18 cellular contexts compared by ENCODE assay signal in genomic region chr6:33128318-33128717, GRCh38. TPM values are rescaled to one million over a fixed set of nuclear protein-coding genes. Genes with fewer than 3 reads are reported as not detected.
A peak's percentile ranks its signal among the peaks of the same experiment; 100 is the strongest.
DNase-seq lines count a peak whose midpoint lies in the region; ATAC-seq and TF ChIP-seq lines count a peak whose summit lies in the region.
"Had no signal": no experiment of that assay in that cellular context is flagged by ENCODE, and none has a peak within 500 bp of the region (broad histone marks: within the 10 kb centered on the region; RNA-seq: fewer than 3 reads in every experiment).

No MANE protein-coding gene starts in this region.

- DNase-seq in GM10248 (ENCODE audit: extremely low spot score): peak; percentile 52
- DNase-seq in GM12865 (ENCODE audit: low read depth): peak; percentile 74
- DNase-seq in heart left ventricle: no peak
- DNase-seq in hippocampal formation (lab: John Stamatoyannopoulos, UW): no peak
- DNase-seq: CD4-positive, alpha-beta T cell; EL; IMR-90; Karpas-422; MG63; NCI-H1092; NCI-H146; NCI-H2081; NCI-H510A; PC-9; SJCRH30 had no signal

- CTCF ChIA-PET in GM10248 (lab: Yijun Ruan, JAX): interaction anchor here (1.0 to 9.1 kb wide), 12 partner anchors 9 to 120 kb away, joined by 3 to 89 read pairs (median 7); no protein-coding TSS in a partner anchor

- H3K27ac ChIP-seq in ectodermal cell (ENCODE audit: insufficient read depth, low read depth, low read length, poor library complexity, severe bottlenecking) (peak overlapping the region; percentile 26), heart left ventricle (no peak overlapping the region)
- H3K27ac ChIP-seq: PC-9, SJCRH30 had no signal

- POLR2A ChIA-PET in GM10248 (lab: Yijun Ruan, JAX): no interaction called here

- H3K9me3 ChIP-seq in ectodermal cell (ENCODE audit: control insufficient read depth, low read length) (no peaks in the 10 kb centered on the region), heart left ventricle (peaks cover 0 to 12% (median 3%) of the 10 kb centered on the region in 12 donors)

- ATAC-seq in GM21529 (IDR thresholded peaks at IDR 0.05; ENCODE audit: unreplicated experiment) (peak; percentile 64), heart left ventricle (no peak), GM21423 (IDR thresholded peaks at IDR 0.05; ENCODE audit: unreplicated experiment) (no peak)

- H3K4me3 ChIP-seq in GM12865 (ENCODE audit: low read depth, low read length) (no peak overlapping the region), ectodermal cell (ENCODE audit: insufficient read depth, low read depth, low read length) (no peak overlapping the region), heart left ventricle (no peak overlapping the region)
- H3K4me3 ChIP-seq: MG63, PC-9, SJCRH30 had no signal

- peaks cover 15% of the 10 kb centered on the region for H3K4me1 ChIP-seq in ectodermal cell (ENCODE audit: control insufficient read depth, insufficient read depth, low read length)
- no peaks in the 10 kb centered on the region for H3K4me1 ChIP-seq in heart left ventricle
- H3K4me1 ChIP-seq: SJCRH30 had no signal

- TF ChIP-seq POLR2A in heart left ventricle (IDR thresholded peaks at IDR 0.05): no peak

- intact Hi-C loops in heart left ventricle (cut with DNase I): no loop called here

- WGBS in ectodermal cell, 2 experiments: 77 to 86% methylated on average over 3 of the region's 3 CpGs
- 61 to 77% (median 69%) methylated on average over 3 of the region's 3 CpGs for WGBS in heart left ventricle, 4 donors

- TF ChIP-seq CTCF in GM10248 (IDR thresholded peaks at IDR 0.05; ENCODE audit: control extremely low read depth, extremely low read depth, low read depth, missing control alignments): no peak
- TF ChIP-seq CTCF in GM12865 (IDR thresholded peaks at IDR 0.05; ENCODE audit: insufficient read depth, low read depth, low read length, missing control alignments): no peak
- no peak for TF ChIP-seq CTCF in heart left ventricle (IDR thresholded peaks at IDR 0.05)

- H3K27me3 ChIP-seq in ectodermal cell (ENCODE audit: control insufficient read depth, insufficient read depth, low read length, poor library complexity, severe bottlenecking) (no peaks in the 10 kb centered on the region), heart left ventricle (peaks cover 0 to 20% (median 0%) of the 10 kb centered on the region in 9 donors)

- H3K36me3 ChIP-seq in ectodermal cell (ENCODE audit: control insufficient read depth, insufficient read depth, low read length): no peaks in the 10 kb centered on the region
- no peaks in the 10 kb centered on the region for H3K36me3 ChIP-seq in heart left ventricle
- H3K36me3 ChIP-seq: MG63, SJCRH30 had no signal

RNA-seq across cellular contexts. Expression of gene HLA-DPB1, which starts 52.5 kb away (rescaled TPM):
- polyA plus RNA-seq in ectodermal cell (2013, experiment 1 of 4): 6.5 TPM
- 6.0 TPM for polyA plus RNA-seq in ectodermal cell (2013, experiment 2 of 4)
- polyA plus RNA-seq in ectodermal cell (2013, experiment 3 of 4): 5.0 TPM
- polyA plus RNA-seq in ectodermal cell (2013, experiment 4 of 4): 5.9 TPM
- 100 to 1,000 TPM in 2 of 9 donors, 10 to 100 TPM in 7; 16.6 to 346 (median 30.7) TPM for total RNA-seq in heart left ventricle
- 10 to 100 TPM; 25.0 to 30.1 TPM for polyA plus RNA-seq in heart left ventricle
- total RNA-seq: PC-9, SJCRH30 had no signal

RNA-seq across cellular contexts. Expression of gene HLA-DPA1, which starts 54.9 kb away (rescaled TPM):
- polyA plus RNA-seq in ectodermal cell (2013, experiment 1 of 4): 2.7 TPM
- polyA plus RNA-seq in ectodermal cell (2013, experiment 2 of 4): 3.8 TPM
- polyA plus RNA-seq in ectodermal cell (2013, experiment 3 of 4): 1.4 TPM
- polyA plus RNA-seq in ectodermal cell (2013, experiment 4 of 4): 1.2 TPM
- total RNA-seq in heart left ventricle: 100 to 1,000 TPM in 2 of 9 donors, 10 to 100 TPM in 7; 18.6 to 438 (median 51.0) TPM
- 10 to 100 TPM; 18.2 to 23.5 TPM for polyA plus RNA-seq in heart left ventricle
- total RNA-seq: IMR-90, PC-9, SJCRH30 had no signal
- polyA plus RNA-seq: IMR-90 had no signal

Comparison
In these comparisons a context has a peak if more than half of its experiments do, and no peak if none do; other contexts are left out.
1. DNase-seq: peak in GM10248 (single experiment) and GM12865 (single experiment); none in heart left ventricle (0 of 5) and hippocampal formation (0 of 2).